Comparison of ENCODE assay signal across 9 cellular contexts in genomic region chr17:45018514-45019176, GRCh38. TPM values are rescaled to one million over a fixed set of nuclear protein-coding genes. Genes with fewer than 3 reads are reported as not detected.
DNase-seq lines count a peak whose midpoint lies in the region; ATAC-seq, FAIRE-seq and TF ChIP-seq lines count a peak whose summit lies in the region.
"Had no signal": no experiment of that assay in that cellular context is flagged by ENCODE, and none has a peak within 500 bp of the region (broad histone marks: within the 10 kb centered on the region; RNA-seq: fewer than 3 reads in every experiment).

No MANE protein-coding gene starts in this region.

- H3K9ac ChIP-seq in mucosa of stomach (ENCODE audit: low read length) = peak overlapping the region; percentile 48

- no peak for TF ChIP-seq POLR2A in GM12891 (IDR thresholded peaks at IDR 0.05; ENCODE audit: low read depth, low read length)

- H3K4me3 ChIP-seq in cardiac fibroblast (replicated peaks in 1 of 2; ENCODE audit: low read depth in 2 of 2, low read length in 2 of 2) (peak overlapping the region; percentile 36 to 54), mucosa of stomach (ENCODE audit: low read length) (no peak overlapping the region)

- H3K36me3 ChIP-seq in mucosa of stomach (ENCODE audit: control insufficient read depth, insufficient read depth, low read length) = no peaks in the 10 kb centered on the region

- no peak for TF ChIP-seq CTCF in cardiac fibroblast (IDR thresholded peaks at IDR 0.05; ENCODE audit: low read depth, low read length)

- no peak for ATAC-seq in HG03342 (IDR thresholded peaks at IDR 0.05; ENCODE audit: unreplicated experiment)

- peaks cover 45% of the 10 kb centered on the region for H3K27me3 ChIP-seq in mucosa of stomach (ENCODE audit: control insufficient read depth, insufficient read depth, low read length)

- FAIRE-seq in GM12891 (lab: Jason Lieb, UNC) = no peak
- FAIRE-seq: A204.1 had no signal

- H3K9me3 ChIP-seq in mucosa of stomach (ENCODE audit: control insufficient read depth, low read length) = no peaks in the 10 kb centered on the region

- peaks cover 43% of the 10 kb centered on the region for H3K4me1 ChIP-seq in mucosa of stomach (ENCODE audit: control insufficient read depth, insufficient read depth, low read length)

- DNase-seq in DMS 273 (lab: John Stamatoyannopoulos, UW; ENCODE audit: unreplicated experiment) (peak; percentile 78), DMS 273 treated with DMSO at 0.1 percent for 48 hours (lab: John Stamatoyannopoulos, UW) (no peak), NCI-H69 (lab: John Stamatoyannopoulos, UW) (peak; percentile 71), cardiac fibroblast (ENCODE audit: low read depth in 2 of 2) (no peak), GM12891 (ENCODE audit: insufficient read length, low spot score) (no peak)
- DNase-seq in activated CD4-positive, CD25-positive, alpha-beta regulatory T cell treated with anti-CD3 and anti-CD28 coated beads, Interleukin-2, amount 50 U/mL, for 72 hours = no peak

TF ChIP-seq in GM12891, 5 proteins besides CTCF, POLR2A, EP300 and RAD21:
- no peak for TF ChIP-seq POU2F2 (IDR thresholded peaks at IDR 0.05; ENCODE audit: low read depth, low read length)
- TF ChIP-seq TAF1 (IDR thresholded peaks at IDR 0.05; ENCODE audit: low read depth, low read length) = no peak
- no peak for TF ChIP-seq POLR2AphosphoS5 (IDR thresholded peaks at IDR 0.05; ENCODE audit: low read depth, low read length)
- no peak for TF ChIP-seq PAX5 (IDR thresholded peaks at IDR 0.05; ENCODE audit: insufficient read depth, low read length, severe bottlenecking)
- TF ChIP-seq SPI1 (IDR thresholded peaks at IDR 0.05; ENCODE audit: low read depth, low read length) = no peak

RNA-seq across cellular contexts. Expression of gene DCAKD, which starts 32.8 kb away (rescaled TPM):
- polyA plus RNA-seq in GM12891 (2012; ENCODE audit: low read depth, missing spikeins) = 24.3 TPM

RNA-seq across cellular contexts. Expression of gene NMT1, which starts 42.5 kb away (rescaled TPM):
- 97.0 TPM for polyA plus RNA-seq in GM12891 (2012; ENCODE audit: low read depth, missing spikeins)

RNA-seq across cellular contexts. Expression of gene C1QL1, which starts 50.5 kb away (rescaled TPM):
- not detected for polyA plus RNA-seq in GM12891 (2012; ENCODE audit: low read depth, missing spikeins)

Comparison
In these comparisons a context has a peak if more than half of its experiments do, and no peak if none do; other contexts are left out.
1. DNase-seq: peak in DMS 273 (single experiment) and NCI-H69 (single experiment); none in DMS 273 treated with DMSO at 0.1 percent for 48 hours (single experiment), cardiac fibroblast (0 of 2), GM12891 (single experiment) and activated CD4-positive, CD25-positive, alpha-beta regulatory T cell treated with anti-CD3 and anti-CD28 coated beads, Interleukin-2, amount 50 U/mL, for 72 hours (single experiment).